In genomic region chr17:41467546-41467945, GRCh38 we compare ENCODE assay signal across 27 cellular contexts. TPM values are rescaled to one million over a fixed set of nuclear protein-coding genes. Genes with fewer than 3 reads are reported as not detected.
"Had no signal": no experiment of that assay in that cellular context is flagged by ENCODE, and none has a peak within 500 bp of the region (broad histone marks: within the 10 kb centered on the region; RNA-seq: fewer than 3 reads in every experiment).

No MANE protein-coding gene starts in this region.

- H3K36me3 ChIP-seq: heart right ventricle, thyroid gland had no signal

- H3K4me3 ChIP-seq: heart right ventricle, thyroid gland had no signal

- H3K9me3 ChIP-seq: thyroid gland had no signal

- H3K27ac ChIP-seq: heart right ventricle, thyroid gland, VCaP had no signal

- H3K27me3 ChIP-seq: thyroid gland had no signal

- ATAC-seq: activated CD4-positive, CD25-positive, alpha-beta regulatory T cell treated with anti-CD3 and anti-CD28 coated beads, Interleukin-2, amount 50 U/mL, for 24 hours; activated T-cell treated with anti-CD3 and anti-CD28 coated beads, Interleukin-2, amount 50 U/mL, for 72 hours; heart right ventricle; left colon; stimulated activated naive CD8-positive, alpha-beta T cell treated with anti-CD3 and anti-CD28 coated beads, Interleukin-15, Interleukin-2, amounts not matched to agents 100 U/mL and 50 U/mL, for 24 hours had no signal

- DNase-seq: activated CD4-positive, alpha-beta memory T cell treated with anti-CD3 and anti-CD28 coated beads, Interleukin-2, amount 10 ng/mL, durations not matched to agents 7 days and 5 days; activated CD4-positive, alpha-beta T cell treated with anti-CD3 and anti-CD28 coated beads, Interleukin-2, amount 10 ng/mL, durations not matched to agents 24 days and 14 days; activated effector memory CD4-positive, alpha-beta T cell treated with Interleukin-2 at 50 U/mL for 16 hours; activated naive CD4-positive, alpha-beta T cell treated with anti-CD3 and anti-CD28 coated beads, Interleukin-2, amount 10 ng/mL, durations not matched to agents 7 days and 5 days; activated T-cell treated with anti-CD3 and anti-CD28 coated beads, Interleukin-2, amount 50 U/mL, for 72 hours; effector CD8-positive, alpha-beta T cell; erythroblast; heart right ventricle; left colon; mesendoderm; naive B cell; nucleus accumbens; stimulated activated CD4-positive, alpha-beta T cell treated with anti-CD3 and anti-CD28 coated beads, Interleukin-4, amount 100 ng/mL, for 4 hours; stimulated activated naive CD8-positive, alpha-beta T cell treated with anti-CD3 and anti-CD28 coated beads, Interleukin-15, Interleukin-2, amounts not matched to agents 100 U/mL and 50 U/mL, for 24 hours; thyroid gland had no signal

RNA-seq across cellular contexts. Expression of gene KRT32, which starts 0.4 kb away (rescaled TPM):
- total RNA-seq: activated CD4-positive, alpha-beta memory T cell treated with anti-CD3 and anti-CD28 coated beads, Interleukin-2, amount 10 ng/mL, durations not matched to agents 7 days and 5 days; activated CD4-positive, alpha-beta T cell treated with anti-CD3 and anti-CD28 coated beads, Interleukin-2, amount 10 ng/mL, durations not matched to agents 24 days and 14 days; activated T-cell treated with anti-CD3 and anti-CD28 coated beads, Interleukin-2, amount 50 U/mL, for 72 hours; chondrocyte; fibroblast of villous mesenchyme; left colon; mucosa of gallbladder; progenitor cell of endocrine pancreas; subcutaneous adipose tissue; T-helper 2 cell treated with Interferon-gamma antibody and Interleukin-4, amounts not matched to agents 100 ng/mL and 5 ng/mL, for 36 hours; thyroid gland; ureter had no signal
- polyA plus RNA-seq: keratinocyte, neural cell had no signal

RNA-seq across cellular contexts. Expression of gene KRT35, which starts 13.4 kb away (rescaled TPM):
- total RNA-seq: activated CD4-positive, alpha-beta memory T cell treated with anti-CD3 and anti-CD28 coated beads, Interleukin-2, amount 10 ng/mL, durations not matched to agents 7 days and 5 days; activated CD4-positive, alpha-beta T cell treated with anti-CD3 and anti-CD28 coated beads, Interleukin-2, amount 10 ng/mL, durations not matched to agents 24 days and 14 days; activated T-cell treated with anti-CD3 and anti-CD28 coated beads, Interleukin-2, amount 50 U/mL, for 72 hours; cardiac septum; chondrocyte; fibroblast of villous mesenchyme; heart right ventricle; left colon; mucosa of gallbladder; progenitor cell of endocrine pancreas; subcutaneous adipose tissue; T-helper 2 cell treated with Interferon-gamma antibody and Interleukin-4, amounts not matched to agents 100 ng/mL and 5 ng/mL, for 36 hours; thyroid gland; ureter had no signal
- polyA plus RNA-seq: heart right ventricle, keratinocyte, neural cell had no signal

RNA-seq across cellular contexts. Expression of gene KRT36, which starts 22.2 kb away (rescaled TPM):
- total RNA-seq: activated CD4-positive, alpha-beta memory T cell treated with anti-CD3 and anti-CD28 coated beads, Interleukin-2, amount 10 ng/mL, durations not matched to agents 7 days and 5 days; activated CD4-positive, alpha-beta T cell treated with anti-CD3 and anti-CD28 coated beads, Interleukin-2, amount 10 ng/mL, durations not matched to agents 24 days and 14 days; activated T-cell treated with anti-CD3 and anti-CD28 coated beads, Interleukin-2, amount 50 U/mL, for 72 hours; cardiac septum; chondrocyte; heart right ventricle; mucosa of gallbladder; progenitor cell of endocrine pancreas; subcutaneous adipose tissue; T-helper 2 cell treated with Interferon-gamma antibody and Interleukin-4, amounts not matched to agents 100 ng/mL and 5 ng/mL, for 36 hours; thyroid gland; ureter had no signal
- polyA plus RNA-seq: heart right ventricle, keratinocyte, neural cell had no signal

RNA-seq across cellular contexts. Expression of gene KRT38, which starts 26.8 kb away (rescaled TPM):
- total RNA-seq: activated CD4-positive, alpha-beta memory T cell treated with anti-CD3 and anti-CD28 coated beads, Interleukin-2, amount 10 ng/mL, durations not matched to agents 7 days and 5 days; activated CD4-positive, alpha-beta T cell treated with anti-CD3 and anti-CD28 coated beads, Interleukin-2, amount 10 ng/mL, durations not matched to agents 24 days and 14 days; activated T-cell treated with anti-CD3 and anti-CD28 coated beads, Interleukin-2, amount 50 U/mL, for 72 hours; cardiac septum; chondrocyte; heart right ventricle; left colon; mucosa of gallbladder; progenitor cell of endocrine pancreas; subcutaneous adipose tissue; T-helper 2 cell treated with Interferon-gamma antibody and Interleukin-4, amounts not matched to agents 100 ng/mL and 5 ng/mL, for 36 hours; thyroid gland; ureter had no signal
- polyA plus RNA-seq: heart right ventricle, keratinocyte, neural cell had no signal

RNA-seq across cellular contexts. Expression of gene KRT13, which starts 37.9 kb away (rescaled TPM):
- total RNA-seq: activated CD4-positive, alpha-beta memory T cell treated with anti-CD3 and anti-CD28 coated beads, Interleukin-2, amount 10 ng/mL, durations not matched to agents 7 days and 5 days; activated CD4-positive, alpha-beta T cell treated with anti-CD3 and anti-CD28 coated beads, Interleukin-2, amount 10 ng/mL, durations not matched to agents 24 days and 14 days; activated T-cell treated with anti-CD3 and anti-CD28 coated beads, Interleukin-2, amount 50 U/mL, for 72 hours; cardiac septum; chondrocyte; fibroblast of villous mesenchyme; heart right ventricle; progenitor cell of endocrine pancreas; subcutaneous adipose tissue; T-helper 2 cell treated with Interferon-gamma antibody and Interleukin-4, amounts not matched to agents 100 ng/mL and 5 ng/mL, for 36 hours had no signal
- polyA plus RNA-seq: neural cell had no signal
